25 cellular contexts compared by ENCODE assay signal in the genomic region with DNA sequence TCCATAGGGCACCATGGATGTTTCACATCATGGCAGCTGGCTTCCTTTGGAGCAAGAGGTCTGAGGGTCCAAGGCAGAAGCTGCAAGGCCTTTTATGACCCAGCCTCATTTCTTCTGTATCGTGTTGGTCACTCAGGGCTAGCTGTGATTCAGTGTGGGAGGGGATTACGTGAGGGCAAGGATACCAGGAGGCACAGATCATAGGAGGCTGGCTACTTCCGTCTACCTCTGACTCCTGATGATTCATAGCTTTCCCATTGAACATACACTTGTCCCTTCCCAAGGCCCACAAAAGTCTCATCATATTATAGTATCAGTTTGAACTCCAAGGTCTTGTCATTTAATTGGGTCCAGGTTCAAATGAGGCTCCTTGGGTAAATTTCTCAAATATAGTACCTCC.
"Had no signal": no experiment of that assay in that cellular context is flagged by ENCODE, and none has a peak within 500 bp of the region (broad histone marks: within the 10 kb centered on the region; RNA-seq: fewer than 3 reads in every experiment).

No MANE protein-coding gene starts in this region.

- H3K4me2 ChIP-seq: neural progenitor cell had no signal

- H2AFZ ChIP-seq: neural progenitor cell had no signal

- FAIRE-seq: kidney had no signal

- H3K4me3 Mint-ChIP-seq: activated naive CD8-positive, alpha-beta T cell treated with anti-CD3 and anti-CD28 coated beads, Interleukin-2, amount 10 ng/mL, durations not matched to agents 7 days and 5 days; endodermal cell; mesothelial cell of epicardium; naive thymus-derived CD8-positive, alpha-beta T cell; neural progenitor cell had no signal

- H3K36me3 ChIP-seq: neural progenitor cell, ovary, right atrium auricular region, spleen, upper lobe of right lung had no signal

- H3K9ac ChIP-seq: neural progenitor cell had no signal

- H3K27ac ChIP-seq: coronary artery, epithelial cell of prostate, foreskin keratinocyte, neural progenitor cell, ovary, psoas muscle, right atrium auricular region, spleen, upper lobe of right lung had no signal

- DNase-seq: activated CD4-positive, alpha-beta T cell treated with anti-CD3 and anti-CD28 coated beads for 4 hours; activated CD4-positive, alpha-beta T cell treated with anti-CD3 and anti-CD28 coated beads, Interleukin-2, amount 50 U/mL, for 48 hours; activated CD4-positive, CD25-positive, alpha-beta regulatory T cell; activated naive CD4-positive, alpha-beta T cell treated with Interleukin-2 at 50 U/mL for 16 hours; activated naive CD8-positive, alpha-beta T cell treated with anti-CD3 and anti-CD28 coated beads, Interleukin-2, amount 10 ng/mL, durations not matched to agents 7 days and 5 days; activated T-cell treated with anti-CD3 and anti-CD28 coated beads, Interleukin-2, amount 50 U/mL, for 48 hours; amniotic stem cell; cerebellar nuclear complex; endodermal cell; foreskin keratinocyte; kidney; naive thymus-derived CD8-positive, alpha-beta T cell; ovary; psoas muscle; spleen; stimulated activated CD4-positive, alpha-beta T cell treated with anti-CD3 and anti-CD28 coated beads, Interleukin-4, amount 100 ng/mL, for 1 hour; stimulated activated naive CD8-positive, alpha-beta T cell treated with anti-CD3 and anti-CD28 coated beads, Interleukin-15, Interleukin-2, amounts not matched to agents 100 U/mL and 50 U/mL, for 24 hours; T-helper 9 cell; upper lobe of right lung had no signal

- H3K9me3 Mint-ChIP-seq: activated naive CD8-positive, alpha-beta T cell treated with anti-CD3 and anti-CD28 coated beads, Interleukin-2, amount 10 ng/mL, durations not matched to agents 7 days and 5 days had no signal

- H3K4me3 ChIP-seq: coronary artery, lung, neural progenitor cell, ovary, psoas muscle, right atrium auricular region, spleen, upper lobe of right lung had no signal

- H3K4me1 Mint-ChIP-seq: activated naive CD8-positive, alpha-beta T cell treated with anti-CD3 and anti-CD28 coated beads, Interleukin-2, amount 10 ng/mL, durations not matched to agents 7 days and 5 days; endodermal cell; mesothelial cell of epicardium; naive thymus-derived CD8-positive, alpha-beta T cell; neural progenitor cell had no signal

- H3K4me1 ChIP-seq: foreskin keratinocyte, neural progenitor cell, psoas muscle, right atrium auricular region, spleen, upper lobe of right lung had no signal

- H3K36me3 Mint-ChIP-seq: activated naive CD8-positive, alpha-beta T cell treated with anti-CD3 and anti-CD28 coated beads, Interleukin-2, amount 10 ng/mL, durations not matched to agents 7 days and 5 days; mesothelial cell of epicardium; naive thymus-derived CD8-positive, alpha-beta T cell; neural progenitor cell had no signal

- H3K9me3 ChIP-seq: ovary, psoas muscle, right atrium auricular region, upper lobe of right lung had no signal

- H3K27ac Mint-ChIP-seq: activated naive CD8-positive, alpha-beta T cell treated with anti-CD3 and anti-CD28 coated beads, Interleukin-2, amount 10 ng/mL, durations not matched to agents 7 days and 5 days; endodermal cell; mesothelial cell of epicardium; naive thymus-derived CD8-positive, alpha-beta T cell; neural progenitor cell had no signal

- H3K27me3 ChIP-seq: foreskin keratinocyte, neural progenitor cell, ovary, right atrium auricular region, spleen, upper lobe of right lung had no signal
